ENCODE assay signal across 16 cellular contexts in the genomic region with DNA sequence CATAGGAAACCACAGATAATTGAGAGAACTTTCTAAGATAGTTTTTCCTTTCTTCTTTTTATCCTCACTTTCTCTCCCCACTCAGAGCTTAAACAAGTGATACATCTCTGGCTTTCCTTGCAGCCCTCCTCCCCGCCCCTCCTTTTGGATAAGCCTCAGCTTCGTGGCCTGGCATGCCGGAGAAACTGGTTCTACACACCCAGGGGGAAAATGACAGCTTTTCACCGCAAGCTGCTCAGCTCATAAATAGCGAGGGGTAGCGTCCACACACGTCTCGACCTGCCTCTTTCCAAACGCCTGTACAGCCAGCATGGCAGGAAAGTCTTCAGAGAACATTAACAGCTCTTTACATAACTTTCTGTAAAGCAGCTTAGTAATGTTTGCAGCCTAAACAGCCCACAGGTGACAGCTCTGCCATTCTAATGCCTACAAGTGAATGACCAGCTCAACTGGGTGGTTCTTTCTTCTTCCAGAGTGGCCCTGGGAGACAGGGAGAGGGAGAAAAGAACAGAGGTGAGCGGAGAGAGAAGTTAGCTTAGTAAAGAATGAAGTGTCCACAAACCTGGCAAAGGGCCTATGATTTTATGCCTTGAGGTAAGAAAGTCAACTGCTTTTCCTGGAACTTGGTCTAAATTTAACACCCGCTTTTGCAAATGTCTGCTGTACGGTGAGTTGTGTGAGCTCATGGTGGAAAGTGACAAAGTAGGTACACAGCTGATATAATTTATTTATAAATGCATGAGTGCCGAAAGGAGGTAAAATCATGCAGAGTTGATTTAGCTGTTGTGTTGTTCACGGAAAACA.
DNase-seq lines count a peak whose midpoint lies in the region; TF ChIP-seq lines count a peak whose summit lies in the region.
"Had no signal": no experiment of that assay in that cellular context is flagged by ENCODE, and none has a peak within 500 bp of the region (broad histone marks: within the 10 kb centered on the region; RNA-seq: fewer than 3 reads in every experiment).

No MANE protein-coding gene starts in this region.

- H3K4me3 ChIP-seq in WERI-Rb-1 (ENCODE audit: low read depth, low read length): peak overlapping the region; percentile 17
- H3K4me3 ChIP-seq in urinary bladder (ENCODE audit: low read depth, low read length): no peak overlapping the region
- H3K4me3 ChIP-seq: cardiac muscle cell, uterus had no signal

- no peak for TF ChIP-seq CTCF in WERI-Rb-1 (IDR thresholded peaks at IDR 0.05; ENCODE audit: low read depth, low read length)

- WGBS in urinary bladder: 37% methylated on average over 14 of the region's 14 CpGs

- DNase-seq in NCI-H2227 (lab: John Stamatoyannopoulos, UW; ENCODE audit: unreplicated experiment) (peak; percentile 28), NCI-H2227 treated with DMSO at 0.1 percent for 48 hours (lab: John Stamatoyannopoulos, UW) (no peak), WERI-Rb-1 (peak; percentile 48), islet precursor cell (peak; percentile 91), RKO (ENCODE audit: low spot score) (no peak), HUDEP-2 (lab: John Stamatoyannopoulos, UW; ENCODE audit: unreplicated experiment in 76 of 76) (no peak)
- no peak for DNase-seq in effector CD8-positive, alpha-beta T cell (lab: John Stamatoyannopoulos, UW)
- DNase-seq: activated CD8-positive, alpha-beta T cell treated with anti-CD3 and anti-CD28 coated beads, Interleukin-2, amount 10 ng/mL, durations not matched to agents 7 days and 5 days; effector memory CD8-positive, alpha-beta T cell; NCI-H1436; NCI-H82; RPMI8226; stimulated activated naive CD8-positive, alpha-beta T cell treated with anti-CD3 and anti-CD28 coated beads, Interleukin-15, Interleukin-2, amounts not matched to agents 100 U/mL and 50 U/mL, for 24 hours; uterus had no signal

- no peaks in the 10 kb centered on the region for H3K4me1 ChIP-seq in urinary bladder (ENCODE audit: insufficient read depth)
- H3K4me1 ChIP-seq: uterus had no signal

- no peaks in the 10 kb centered on the region for H3K27me3 ChIP-seq in WERI-Rb-1 (ENCODE audit: insufficient read depth, low read depth, severe bottlenecking)
- H3K27me3 ChIP-seq: cardiac muscle cell, uterus had no signal

- H3K36me3 ChIP-seq in WERI-Rb-1 (no peaks in the 10 kb centered on the region), urinary bladder (ENCODE audit: insufficient read depth) (no peaks in the 10 kb centered on the region)
- H3K36me3 ChIP-seq: cardiac muscle cell, uterus had no signal

- peaks cover 3% of the 10 kb centered on the region for H3K9me3 ChIP-seq in WERI-Rb-1 (ENCODE audit: severe bottlenecking)
- H3K9me3 ChIP-seq: uterus had no signal

- H3K27ac ChIP-seq in WERI-Rb-1 (no peak overlapping the region), urinary bladder (ENCODE audit: low read depth) (peak overlapping the region; percentile 48)
- H3K27ac ChIP-seq: cardiac muscle cell, uterus had no signal

Comparison
In these comparisons a context has a peak if more than half of its experiments do, and no peak if none do; other contexts are left out.
1. DNase-seq: peak in NCI-H2227 (single experiment), WERI-Rb-1 (single experiment) and islet precursor cell (single experiment); none in NCI-H2227 treated with DMSO at 0.1 percent for 48 hours (single experiment), effector CD8-positive, alpha-beta T cell (single experiment), RKO (single experiment) and HUDEP-2 (0 of 76).